7 cellular contexts compared by ENCODE assay signal in the genomic region with DNA sequence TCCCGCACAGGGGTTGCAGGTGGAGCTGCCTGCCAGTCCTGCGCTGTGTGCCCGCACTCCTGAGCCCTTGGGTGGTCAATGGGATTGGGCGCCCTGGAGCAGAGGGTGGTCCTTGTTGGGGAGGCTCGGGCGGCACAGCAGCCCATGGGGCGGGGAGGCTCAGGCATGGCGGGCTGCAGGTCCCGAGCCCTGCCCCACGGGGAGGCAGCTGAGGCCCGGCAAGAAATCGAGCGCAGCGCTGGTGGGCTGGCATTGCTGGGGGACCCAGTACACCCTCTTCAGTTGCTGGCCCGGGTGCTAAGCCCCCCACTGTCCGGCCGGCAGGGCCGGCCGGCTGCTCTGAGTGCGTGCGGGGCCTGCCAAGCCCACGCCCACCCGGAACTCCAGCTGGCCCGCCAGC.
"Had no signal": no experiment of that assay in that cellular context is flagged by ENCODE, and none has a peak within 500 bp of the region (broad histone marks: within the 10 kb centered on the region; RNA-seq: fewer than 3 reads in every experiment).

No MANE protein-coding gene starts in this region.

- ATAC-seq: HCT116, K562 had no signal

- DNase-seq: GM23248, GOT3, H7, HFFc6, IMR-90 had no signal
